ENCODE assay signal across 8 cellular contexts in the genomic region with DNA sequence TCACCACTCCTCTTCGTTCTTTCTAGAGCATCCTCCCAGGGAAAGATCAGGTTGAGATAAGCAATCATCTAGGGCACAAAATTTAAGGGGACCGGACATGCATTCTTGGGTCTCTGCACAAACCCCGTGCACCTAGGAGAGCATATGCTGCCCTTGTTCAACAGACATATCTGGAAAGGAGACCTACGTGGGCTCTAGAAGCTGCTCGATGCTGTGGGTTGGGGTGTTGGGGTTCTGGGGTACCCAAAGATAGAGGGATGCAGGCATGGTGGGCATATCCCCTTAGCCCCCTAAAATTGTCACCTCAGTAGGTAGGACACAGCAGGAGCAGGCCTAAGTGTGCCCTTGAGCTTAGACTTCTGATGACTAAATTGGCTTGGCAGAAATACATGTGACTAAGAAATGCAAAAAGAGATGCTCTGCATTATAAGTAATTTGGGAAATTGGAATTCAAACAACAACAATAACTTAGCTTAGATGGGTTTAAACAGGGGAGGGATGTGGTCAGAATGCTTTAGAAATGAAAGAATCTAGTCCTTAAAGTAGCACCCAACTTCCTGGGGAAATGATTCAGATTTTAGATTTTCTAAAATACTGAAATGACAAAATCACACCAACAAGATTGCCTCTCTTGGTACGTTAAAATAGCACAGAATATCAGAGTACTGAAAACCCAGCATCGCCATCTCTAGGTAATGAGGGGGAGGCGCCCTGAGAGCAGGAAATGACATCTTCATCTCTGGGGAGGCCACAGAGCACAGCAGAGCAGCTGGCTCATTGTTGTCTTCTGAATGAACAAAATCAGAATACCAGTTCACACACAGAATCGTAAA.
DNase-seq lines count a peak whose midpoint lies in the region; ATAC-seq and TF ChIP-seq lines count a peak whose summit lies in the region.

No MANE protein-coding gene starts in this region.

- H3K9me2 ChIP-seq in hepatocyte (replicated peaks; ENCODE audit: insufficient read depth), result no peaks in the 10 kb centered on the region

- H3K4me3 ChIP-seq in CD4-positive, CD25-positive, alpha-beta regulatory T cell (ENCODE audit: low read depth, low read length), result peak overlapping the region; percentile 58
- H3K4me3 ChIP-seq in mucosa of rectum (ENCODE audit: low read length in 2 of 2) (no peak overlapping the region), WERI-Rb-1 (ENCODE audit: low read depth, low read length) (no peak overlapping the region), hepatocyte (no peak overlapping the region)

- no peak overlapping the region for H3K4me2 ChIP-seq in hepatocyte

- peak overlapping the region; percentile 5 to 83 (median 67) for H3K4me3 Mint-ChIP-seq in CD4-positive, CD25-positive, alpha-beta regulatory T cell

- peaks cover 4% of the 10 kb centered on the region for H3K27me3 Mint-ChIP-seq in CD4-positive, CD25-positive, alpha-beta regulatory T cell

- peak overlapping the region; percentile 74 for H3K27ac ChIP-seq in CD4-positive, CD25-positive, alpha-beta regulatory T cell (ENCODE audit: insufficient read depth, low read length, poor library complexity, severe bottlenecking)
- peak overlapping the region; percentile 58 to 61 for H3K27ac ChIP-seq in mucosa of rectum (ENCODE audit: low read depth in 2 of 2, low read length in 2 of 2)
- no peak overlapping the region for H3K27ac ChIP-seq in WERI-Rb-1
- no peak overlapping the region for H3K27ac ChIP-seq in hepatocyte

- TF ChIP-seq CTCF in WERI-Rb-1 (IDR thresholded peaks at IDR 0.05; ENCODE audit: low read depth, low read length) (no peak), hepatocyte (IDR thresholded peaks at IDR 0.05; ENCODE audit: poor library complexity) (no peak)

- WGBS in hepatocyte (ENCODE audit: low lambda C conversion rate, missing lambda C conversion rate), result 89% methylated on average over 9 of the region's 9 CpGs

- H4K20me1 ChIP-seq in hepatocyte (ENCODE audit: insufficient read depth, poor library complexity, severe bottlenecking), result no peaks in the 10 kb centered on the region

- DNase-seq in CD4-positive, CD25-positive, alpha-beta regulatory T cell, result peak; percentile 8 to 85 (median 57)
- peak; percentile 17 for DNase-seq in activated CD8-positive, alpha-beta memory T cell treated with anti-CD3 and anti-CD28 coated beads, Interleukin-2, amount 50 U/mL, for 24 hours (ENCODE audit: extremely low read depth)
- DNase-seq in WERI-Rb-1 (no peak), GOT3 (lab: John Stamatoyannopoulos, UW) (no peak), hepatocyte (ENCODE audit: low spot score) (no peak)

- H3K36me3 Mint-ChIP-seq in CD4-positive, CD25-positive, alpha-beta regulatory T cell, result no peaks in the 10 kb centered on the region

- H3K9ac ChIP-seq in mucosa of rectum (ENCODE audit: low read depth in 1 of 2, low read length in 2 of 2), result no peak overlapping the region

- H2AFZ ChIP-seq in hepatocyte, result no peak overlapping the region

- no peaks in the 10 kb centered on the region for H3K36me3 ChIP-seq in CD4-positive, CD25-positive, alpha-beta regulatory T cell (ENCODE audit: control insufficient read depth, insufficient read depth, low read length)
- H3K36me3 ChIP-seq in mucosa of rectum (ENCODE audit: control insufficient read depth in 2 of 2, insufficient read depth in 2 of 2, low read length in 2 of 2) (no peaks in the 10 kb centered on the region), WERI-Rb-1 (no peaks in the 10 kb centered on the region), hepatocyte (replicated peaks; ENCODE audit: insufficient read depth, low read depth) (no peaks in the 10 kb centered on the region)

- H3K4me1 Mint-ChIP-seq in CD4-positive, CD25-positive, alpha-beta regulatory T cell, result peaks cover 14 to 28% (median 20%) of the 10 kb centered on the region in 4 donors

- H3K4me1 ChIP-seq in CD4-positive, CD25-positive, alpha-beta regulatory T cell (ENCODE audit: control insufficient read depth, insufficient read depth, low read length, poor library complexity, severe bottlenecking), result peaks cover 16% of the 10 kb centered on the region
- H3K4me1 ChIP-seq in mucosa of rectum (ENCODE audit: control insufficient read depth in 2 of 2, insufficient read depth in 2 of 2, low read length in 2 of 2) (peaks cover 0 to 7% of the 10 kb centered on the region in 2 donors), hepatocyte (ENCODE audit: insufficient read depth) (no peaks in the 10 kb centered on the region)

- peaks cover 0 to 3% (median 2%) of the 10 kb centered on the region in 7 donors for H3K9me3 Mint-ChIP-seq in CD4-positive, CD25-positive, alpha-beta regulatory T cell

- H3K79me2 ChIP-seq in hepatocyte, result no peaks in the 10 kb centered on the region

- peak; percentile 97 to 98 for ATAC-seq in CD4-positive, CD25-positive, alpha-beta regulatory T cell (ENCODE audit: low read depth in 2 of 2)
- ATAC-seq in GM19455 (IDR thresholded peaks at IDR 0.05; ENCODE audit: unreplicated experiment) (peak; percentile 99), HG03460 (IDR thresholded peaks at IDR 0.05; ENCODE audit: unreplicated experiment) (peak; percentile 100)

- H3K27me3 ChIP-seq in CD4-positive, CD25-positive, alpha-beta regulatory T cell (ENCODE audit: control insufficient read depth, insufficient read depth, low read length), result no peaks in the 10 kb centered on the region
- H3K27me3 ChIP-seq in mucosa of rectum (ENCODE audit: control insufficient read depth in 2 of 2, insufficient read depth in 2 of 2, low read length in 2 of 2) (no peaks in the 10 kb centered on the region), WERI-Rb-1 (ENCODE audit: insufficient read depth, low read depth, severe bottlenecking) (no peaks in the 10 kb centered on the region), hepatocyte (no peaks in the 10 kb centered on the region)

- no peaks in the 10 kb centered on the region for H3K9me3 ChIP-seq in CD4-positive, CD25-positive, alpha-beta regulatory T cell (ENCODE audit: control insufficient read depth in 2 of 2, low read length in 2 of 2)
- H3K9me3 ChIP-seq in mucosa of rectum (ENCODE audit: control insufficient read depth in 2 of 2, low read length in 2 of 2) (no peaks in the 10 kb centered on the region), WERI-Rb-1 (ENCODE audit: severe bottlenecking) (no peaks in the 10 kb centered on the region), hepatocyte (ENCODE audit: low read depth) (peaks cover 7% of the 10 kb centered on the region)

- peak overlapping the region; percentile 94 to 95 (median 95) for H3K27ac Mint-ChIP-seq in CD4-positive, CD25-positive, alpha-beta regulatory T cell

Comparison
In these comparisons a context has a peak if more than half of its experiments do, and no peak if none do; other contexts are left out.
1. DNase-seq: peak in CD4-positive, CD25-positive, alpha-beta regulatory T cell (3 of 3) and activated CD8-positive, alpha-beta memory T cell treated with anti-CD3 and anti-CD28 coated beads, Interleukin-2, amount 50 U/mL, for 24 hours (single experiment); none in WERI-Rb-1 (single experiment), GOT3 (single experiment) and hepatocyte (single experiment).
2. H3K27ac ChIP-seq: peak in CD4-positive, CD25-positive, alpha-beta regulatory T cell (single experiment) and mucosa of rectum (2 of 2); none in WERI-Rb-1 (single experiment) and hepatocyte (single experiment).
3. Peak in every context shown above with its lines, with median percentiles within 50 percentile points of each other: ATAC-seq.